Comparison of ENCODE assay signal across 20 cellular contexts in the genomic region with DNA sequence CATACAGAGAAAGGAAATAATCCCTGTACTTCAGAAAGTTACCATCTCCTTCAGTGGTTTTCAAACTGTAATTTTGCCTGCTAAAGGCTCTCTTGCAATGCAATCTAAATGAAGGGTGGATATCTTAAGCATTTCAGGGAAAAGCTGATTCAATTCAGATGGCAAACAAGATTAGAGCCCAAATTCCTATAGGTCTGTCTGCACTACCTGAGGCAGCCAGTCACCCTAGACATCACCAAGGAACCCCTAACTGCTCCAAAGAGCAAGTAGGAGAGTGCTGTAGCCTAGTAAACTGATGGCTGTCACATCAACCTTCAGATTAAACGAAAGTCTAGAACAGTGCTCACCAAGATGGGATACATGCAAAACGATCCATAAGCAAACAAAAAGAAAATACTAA.
DNase-seq lines count a peak whose midpoint lies in the region; TF ChIP-seq lines count a peak whose summit lies in the region.
"Had no signal": no experiment of that assay in that cellular context is flagged by ENCODE, and none has a peak within 500 bp of the region (broad histone marks: within the 10 kb centered on the region; RNA-seq: fewer than 3 reads in every experiment).

No MANE protein-coding gene starts in this region.

- H3K27ac ChIP-seq in KMS-11 (peak overlapping the region; percentile 56; the same call in 1 of the 2 replicates), angular gyrus (ENCODE audit: low read depth, low read length) (peak overlapping the region; percentile 94), dorsolateral prefrontal cortex (peak overlapping the region in 55 of 59 donors; percentile 5 to 98 (median 92)), substantia nigra (ENCODE audit: low read depth, low read length, poor library complexity, severe bottlenecking) (peak overlapping the region; percentile 76), colonic mucosa (no peak overlapping the region)
- H3K27ac ChIP-seq: 22Rv1, BLaER1, GM23248 had no signal

- no peak overlapping the region for H2AFZ ChIP-seq in KMS-11 (ENCODE audit: low read depth)
- H2AFZ ChIP-seq: GM23248 had no signal

- peaks cover 96% of the 10 kb centered on the region for H3K79me2 ChIP-seq in KMS-11 (ENCODE audit: insufficient read depth, low read depth)

- no peaks in the 10 kb centered on the region for H3K9me3 ChIP-seq in colonic mucosa
- H3K9me3 ChIP-seq: BLaER1 had no signal

- DNase-seq in dorsolateral prefrontal cortex (no peak), substantia nigra (lab: John Stamatoyannopoulos, UW) (no peak), HCEC 1CT (no peak), colonic mucosa (no peak), GOT3 (lab: John Stamatoyannopoulos, UW) (no peak), NCI-H748 (lab: John Stamatoyannopoulos, UW; ENCODE audit: unreplicated experiment) (no peak)
- DNase-seq: CD4-positive, alpha-beta T cell; CD8-positive, alpha-beta memory T cell; DMS 273 treated with DMSO at 0.1 percent for 48 hours; DMS79; EL; GDM1; GM23248; H9; HFFc6 had no signal

- H3K9ac ChIP-seq in KMS-11: no peak overlapping the region
- no peak overlapping the region for H3K9ac ChIP-seq in colonic mucosa (ENCODE audit: low read depth in 2 of 2, low read length in 2 of 2)
- H3K9ac ChIP-seq: BLaER1, GM23248 had no signal

- H3K4me2 ChIP-seq in KMS-11: peak overlapping the region; percentile 6; the same call in 1 of the 2 replicates
- H3K4me2 ChIP-seq: BLaER1 had no signal

- H3K27me3 ChIP-seq in KMS-11 (ENCODE audit: insufficient read depth, low read depth) (no peaks in the 10 kb centered on the region), dorsolateral prefrontal cortex (no peaks in the 10 kb centered on the region), colonic mucosa (no peaks in the 10 kb centered on the region)
- H3K27me3 ChIP-seq: BLaER1 had no signal

- H4K20me1 ChIP-seq in KMS-11 (ENCODE audit: insufficient read depth): peaks cover 17% of the 10 kb centered on the region; the same call in 1 of the 2 replicates
- H4K20me1 ChIP-seq: BLaER1 had no signal

- TF ChIP-seq CTCF in KMS-11 (conservative IDR thresholded peaks at IDR 0.05; ENCODE audit: low read depth, low read length): no peak
- no peak for TF ChIP-seq CTCF in dorsolateral prefrontal cortex (IDR thresholded peaks at IDR 0.05 in 54 of 56, conservative IDR thresholded peaks at IDR 0.05 in 2 of 56; ENCODE audit: low read depth in 1 of 56, partially characterized antibody in 56 of 56)
- no peak for TF ChIP-seq CTCF in colonic mucosa (IDR thresholded peaks at IDR 0.05)

- H3K36me3 ChIP-seq in KMS-11 (ENCODE audit: insufficient read depth): no peaks in the 10 kb centered on the region
- no peaks in the 10 kb centered on the region for H3K36me3 ChIP-seq in colonic mucosa
- H3K36me3 ChIP-seq: BLaER1 had no signal

- peaks cover 95% of the 10 kb centered on the region for H3K4me1 ChIP-seq in KMS-11 (ENCODE audit: low read depth, poor library complexity, severe bottlenecking)
- H3K4me1 ChIP-seq in colonic mucosa: peaks cover 7% of the 10 kb centered on the region
- H3K4me1 ChIP-seq: BLaER1 had no signal

- intact Hi-C loops in dorsolateral prefrontal cortex (cut with DNase I): no loop called here
- intact Hi-C loops in colonic mucosa (cut with DNase I): no loop called here

- H3K4me3 ChIP-seq in KMS-11 (IDR thresholded peaks at IDR 0.05; ENCODE audit: insufficient read depth, low read depth, low read length) (no peak overlapping the region), dorsolateral prefrontal cortex (no peak overlapping the region), colonic mucosa (no peak overlapping the region)
- H3K4me3 ChIP-seq: BLaER1, GM12878, GM23248 had no signal
